Comparison of ENCODE assay signal across 15 cellular contexts in the genomic region with DNA sequence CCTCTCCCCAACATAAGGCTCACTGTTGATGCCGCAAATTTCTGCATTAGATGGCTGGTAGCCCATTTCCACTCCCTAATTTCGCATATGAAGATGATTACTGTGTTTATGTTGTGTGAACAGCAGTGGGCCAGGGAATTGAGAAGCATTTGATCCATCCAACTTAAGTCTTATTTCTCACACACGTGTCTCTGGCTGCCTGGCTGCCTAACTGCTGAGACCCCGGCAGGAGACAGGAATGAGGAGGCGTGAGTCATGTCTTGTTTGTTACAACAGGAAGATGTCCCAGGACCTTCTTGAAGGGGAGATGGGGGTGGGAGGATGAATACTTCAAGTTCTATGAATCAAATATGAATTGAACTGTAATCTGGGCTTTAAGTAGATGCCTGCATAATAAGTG.
DNase-seq lines count a peak whose midpoint lies in the region; ATAC-seq and TF ChIP-seq lines count a peak whose summit lies in the region.
"Had no signal": no experiment of that assay in that cellular context is flagged by ENCODE, and none has a peak within 500 bp of the region (broad histone marks: within the 10 kb centered on the region; RNA-seq: fewer than 3 reads in every experiment).

No MANE protein-coding gene starts in this region.

- peak; percentile 9 for TF ChIP-seq CTCF in brain microvascular endothelial cell (IDR thresholded peaks at IDR 0.05; ENCODE audit: low read depth, low read length, missing control alignments)
- TF ChIP-seq CTCF in lower leg skin (IDR thresholded peaks at IDR 0.05) = no peak

- H3K27ac ChIP-seq in brain microvascular endothelial cell = no peak overlapping the region

- H3K4me3 ChIP-seq in brain microvascular endothelial cell (ENCODE audit: low read depth, low read length) (no peak overlapping the region), lower leg skin (ENCODE audit: low read depth, poor library complexity, severe bottlenecking) (no peak overlapping the region)

- H3K36me3 ChIP-seq in brain microvascular endothelial cell (replicated peaks) = no peaks in the 10 kb centered on the region

- ATAC-seq in GM21619 (IDR thresholded peaks at IDR 0.05; ENCODE audit: unreplicated experiment) (no peak), HG03025 (IDR thresholded peaks at IDR 0.05; ENCODE audit: low FRiP score, unreplicated experiment) (no peak)

- in situ Hi-C loops in brain microvascular endothelial cell (cut with HindIII; ENCODE audit: low pct_ligation_motif_present, low sequenced_read_pairs) = no loop called here

- WGBS in lower leg skin, 2 donors = 34 to 40% methylated on average over 5 of the region's 5 CpGs

- peak; percentile 38 for DNase-seq in AG08396 (ENCODE audit: low spot score)
- peak; percentile 62 for DNase-seq in M059J (ENCODE audit: low read depth)
- DNase-seq in brain microvascular endothelial cell = peak; percentile 75
- DNase-seq in islet precursor cell = peak; percentile 66
- no peak for DNase-seq in lower leg skin (ENCODE audit: low spot score in 2 of 2)
- no peak for DNase-seq in erythroblast (lab: John Stamatoyannopoulos, UW)
- DNase-seq: activated CD4-positive, alpha-beta memory T cell treated with anti-CD3 and anti-CD28 coated beads, Interleukin-2, amount 10 ng/mL, durations not matched to agents 7 days and 5 days; activated gamma-delta T cell treated with Interleukin-2 at 50 U/mL for 16 hours; KBM-7; NCI-H187 treated with DMSO at 0.1 percent for 48 hours; stimulated activated CD4-positive, alpha-beta T cell treated with anti-CD3 and anti-CD28 coated beads, Interleukin-4, amount 100 ng/mL, for 24 hours; stimulated activated naive CD4-positive, alpha-beta T cell; T-helper 1 cell had no signal

- TF ChIP-seq POLR2A in lower leg skin (IDR thresholded peaks at IDR 0.05) (no peak), erythroblast (IDR thresholded peaks at IDR 0.05; ENCODE audit: low read length) (no peak)

- intact Hi-C loops in lower leg skin (cut with DNase I; ENCODE audit: low total_unique reads) = no loop called here

- no peaks in the 10 kb centered on the region for H3K27me3 ChIP-seq in brain microvascular endothelial cell (replicated peaks)

Comparison
In these comparisons a context has a peak if more than half of its experiments do, and no peak if none do; other contexts are left out.
1. DNase-seq: peak in AG08396 (single experiment), M059J (single experiment), brain microvascular endothelial cell (single experiment) and islet precursor cell (single experiment); none in lower leg skin (0 of 2) and erythroblast (0 of 2).